In genomic region chr1:72936942-72937341, GRCh38 we compare ENCODE assay signal across 21 cellular contexts.
A peak's percentile ranks its signal among the peaks of the same experiment; 100 is the strongest.
DNase-seq lines count a peak whose midpoint lies in the region; ATAC-seq and TF ChIP-seq lines count a peak whose summit lies in the region.
"Had no signal": no experiment of that assay in that cellular context is flagged by ENCODE, and none has a peak within 500 bp of the region (broad histone marks: within the 10 kb centered on the region; RNA-seq: fewer than 3 reads in every experiment).

No MANE protein-coding gene starts in this region.

- H3K4me3 ChIP-seq in GM23338, result no peak overlapping the region
- H3K4me3 ChIP-seq in RWPE2 (ENCODE audit: severe bottlenecking), result no peak overlapping the region
- no peak overlapping the region for H3K4me3 ChIP-seq in choroid plexus epithelial cell (ENCODE audit: low read depth, low read length)
- H3K4me3 ChIP-seq: GM12878 had no signal

- H3K27me3 ChIP-seq in GM23338 (ENCODE audit: insufficient read depth), result no peaks in the 10 kb centered on the region
- H3K27me3 ChIP-seq in RWPE2 (ENCODE audit: insufficient read depth, poor library complexity, severe bottlenecking), result no peaks in the 10 kb centered on the region
- H3K27me3 ChIP-seq: BE2C had no signal

- H3K9me2 ChIP-seq in GM23338 (ENCODE audit: insufficient read depth), result no peaks in the 10 kb centered on the region

- no peak for ATAC-seq in GM23338
- no peak; the same call in 2 of the 3 replicates for ATAC-seq in RWPE2 (ENCODE audit: low read depth)
- no peak for ATAC-seq in GM19328 (IDR thresholded peaks at IDR 0.05; ENCODE audit: unreplicated experiment)
- ATAC-seq: GM12878 had no signal

- no peaks in the 10 kb centered on the region for H3F3A ChIP-seq in GM23338 (replicated peaks; ENCODE audit: low read depth)

- no peaks in the 10 kb centered on the region for H3K79me2 ChIP-seq in GM23338 (replicated peaks; ENCODE audit: insufficient read depth)

- peaks cover 4% of the 10 kb centered on the region; the same call in 1 of the 2 replicates for H3K4me1 ChIP-seq in GM23338 (ENCODE audit: insufficient read depth)
- peaks cover 39% of the 10 kb centered on the region for H3K4me1 ChIP-seq in RWPE2 (ENCODE audit: insufficient read depth, poor library complexity, severe bottlenecking)
- H3K4me1 ChIP-seq: BE2C had no signal

- peaks cover 5% of the 10 kb centered on the region; the same call in 2 of the 3 replicates for H3K36me3 Mint-ChIP-seq in GM23338 (ENCODE audit: low read depth)
- H3K36me3 Mint-ChIP-seq: CD4-positive, CD25-positive, alpha-beta regulatory T cell; CD8-positive, alpha-beta memory T cell had no signal

- H3K9me3 Mint-ChIP-seq in GM23338, result peaks cover 10% of the 10 kb centered on the region; the same call in 1 of the 3 replicates

- H3K4me1 Mint-ChIP-seq in GM23338, result peaks cover under 1% of the 10 kb centered on the region; the same call in 2 of the 3 replicates
- H3K4me1 Mint-ChIP-seq: CD4-positive, CD25-positive, alpha-beta regulatory T cell; CD8-positive, alpha-beta memory T cell had no signal

- no peaks in the 10 kb centered on the region for H3K9me3 ChIP-seq in RWPE2 (ENCODE audit: severe bottlenecking)
- H3K9me3 ChIP-seq: BE2C had no signal

- H3K4me3 Mint-ChIP-seq in GM23338, result no peak overlapping the region
- H3K4me3 Mint-ChIP-seq: CD4-positive, CD25-positive, alpha-beta regulatory T cell; CD8-positive, alpha-beta memory T cell; H9 had no signal

- H4K20me1 ChIP-seq in GM23338 (replicated peaks; ENCODE audit: insufficient read depth), result no peaks in the 10 kb centered on the region

- TF ChIP-seq CTCF in GM23338 (conservative IDR thresholded peaks at IDR 0.05; ENCODE audit: low read depth in 2 of 2) (no peak), RWPE2 (IDR thresholded peaks at IDR 0.05; ENCODE audit: poor library complexity, severe bottlenecking) (no peak), choroid plexus epithelial cell (conservative IDR thresholded peaks at IDR 0.05; ENCODE audit: low read depth, low read length) (no peak)

- no peaks in the 10 kb centered on the region for H3K27me3 Mint-ChIP-seq in GM23338 (ENCODE audit: insufficient read depth, low read depth, poor library complexity)
- H3K27me3 Mint-ChIP-seq: CD4-positive, CD25-positive, alpha-beta regulatory T cell; CD8-positive, alpha-beta memory T cell had no signal

- no peak overlapping the region for H2AFZ ChIP-seq in GM23338

- DNase-seq in GM23338 (ENCODE audit: low spot score), result no peak
- DNase-seq in HS-27A (ENCODE audit: low read depth), result peak; percentile 9
- DNase-seq in RWPE2 (ENCODE audit: low spot score), result no peak
- DNase-seq in choroid plexus epithelial cell (ENCODE audit: low read depth), result peak; percentile 3
- no peak for DNase-seq in SHP77 treated with DMSO at 0.1 percent for 48 hours (lab: John Stamatoyannopoulos, UW)
- no peak for DNase-seq in HT-29 (ENCODE audit: low spot score)
- no peak for DNase-seq in AG08396 (ENCODE audit: low spot score)
- DNase-seq: 8988T; BE2C; C1 segment of cervical spinal cord; CD4-positive, CD25-positive, alpha-beta regulatory T cell; CD8-positive, alpha-beta memory T cell; COR-L47; DMS 273 treated with DMSO at 0.1 percent for 48 hours; DMS53; DND-41; GOT3; H9; KG1 had no signal

- H3K36me3 ChIP-seq in GM23338 (ENCODE audit: insufficient read depth), result no peaks in the 10 kb centered on the region
- H3K36me3 ChIP-seq in RWPE2 (ENCODE audit: low read depth), result no peaks in the 10 kb centered on the region
- H3K36me3 ChIP-seq: BE2C had no signal

- no peak overlapping the region for H3K27ac ChIP-seq in GM23338 (ENCODE audit: low read depth)
- peak overlapping the region; percentile 70 for H3K27ac ChIP-seq in RWPE2 (ENCODE audit: poor library complexity, severe bottlenecking)

- peak overlapping the region; percentile 56; the same call in 1 of the 2 replicates for H3K27ac Mint-ChIP-seq in GM23338
- H3K27ac Mint-ChIP-seq: CD4-positive, CD25-positive, alpha-beta regulatory T cell; CD8-positive, alpha-beta memory T cell; H9 had no signal

- H3K4me2 ChIP-seq in GM23338, result no peak overlapping the region

TF ChIP-seq in GM23338, 12 proteins besides CTCF, POLR2A, EP300 and RAD21 (continues in another document):
- TF ChIP-seq NANOG (IDR thresholded peaks at IDR 0.05; ENCODE audit: borderline replicate concordance) (no peak), ZNF462 (CRISPR knock-in tag; IDR thresholded peaks at IDR 0.05) (no peak), STAT1 (IDR thresholded peaks at IDR 0.05; ENCODE audit: unreplicated experiment) (no peak), EZH2phosphoT487 (IDR thresholded peaks at IDR 0.05; ENCODE audit: unreplicated experiment) (no peak), ZNF114 (CRISPR knock-in tag; IDR thresholded peaks at IDR 0.05) (no peak)

Comparison
In these comparisons a context has a peak if more than half of its experiments do, and no peak if none do; other contexts are left out.
1. DNase-seq: peak in HS-27A (single experiment) and choroid plexus epithelial cell (single experiment); none in GM23338 (single experiment), RWPE2 (single experiment), SHP77 treated with DMSO at 0.1 percent for 48 hours (single experiment), HT-29 (single experiment) and AG08396 (single experiment).